In the genomic region with DNA sequence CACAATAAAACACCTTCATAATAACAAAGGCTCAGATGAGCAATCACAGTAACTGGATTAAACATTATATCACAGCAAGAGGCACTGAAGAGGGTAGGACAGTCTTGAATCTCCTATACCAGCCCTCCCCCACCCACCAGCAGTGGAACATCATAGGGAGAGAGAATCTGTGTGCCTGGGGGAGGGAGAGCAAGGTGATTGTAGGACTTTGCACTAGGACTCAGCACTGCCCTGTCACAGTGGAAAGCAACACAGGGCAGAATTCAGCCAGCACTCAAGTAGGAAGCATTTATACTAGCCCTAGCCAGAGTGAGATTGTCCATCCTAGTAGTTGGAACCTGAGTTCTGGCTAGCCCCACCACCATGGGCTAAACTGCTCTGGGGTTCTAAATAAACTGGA, we compare ENCODE assay signal across 21 cellular contexts.
DNase-seq lines count a peak whose midpoint lies in the region; ATAC-seq and TF ChIP-seq lines count a peak whose summit lies in the region.
"Had no signal": no experiment of that assay in that cellular context is flagged by ENCODE, and none has a peak within 500 bp of the region (broad histone marks: within the 10 kb centered on the region; RNA-seq: fewer than 3 reads in every experiment).

No MANE protein-coding gene starts in this region.

- DNase-seq in hepatocyte (ENCODE audit: low spot score) (peak; percentile 11), left lobe of liver (ENCODE audit: low spot score) (peak; percentile 73), right lobe of liver (peak; percentile 19 to 68 (median 55)), middle frontal gyrus (ENCODE audit: extremely low spot score, low spot score) (no peak)
- no peak for DNase-seq in activated CD4-positive, CD25-positive, alpha-beta regulatory T cell (lab: John Stamatoyannopoulos, UW)
- DNase-seq: 8988T; ACHN; AML-193; BE2C; CD4-positive, alpha-beta T cell; CD8-positive, alpha-beta memory T cell; DMS 273 treated with DMSO at 0.1 percent for 48 hours; DMS79; EL; GDM1; H7; HCEC 1CT had no signal

- no peak overlapping the region for H2AFZ ChIP-seq in hepatocyte

- no peaks in the 10 kb centered on the region for H3K79me2 ChIP-seq in hepatocyte

- no peak for TF ChIP-seq CTCF in hepatocyte (IDR thresholded peaks at IDR 0.05; ENCODE audit: poor library complexity)
- TF ChIP-seq CTCF in right lobe of liver (IDR thresholded peaks at IDR 0.05): no peak

- no peaks in the 10 kb centered on the region for H3K9me2 ChIP-seq in hepatocyte (replicated peaks; ENCODE audit: insufficient read depth)

- H3K27ac ChIP-seq in hepatocyte (no peak overlapping the region), right lobe of liver (peak overlapping the region in 2 of 3 donors; percentile 51 to 57)
- H3K27ac ChIP-seq: A549; BLaER1 treated with 17β-estradiol and CSF1 and Interleukin-3, amounts not matched to agents 10 nM and 100 nM had no signal

- TF ChIP-seq POLR2A in right lobe of liver (IDR thresholded peaks at IDR 0.05): no peak

- H3K4me1 ChIP-seq in hepatocyte (ENCODE audit: insufficient read depth) (no peaks in the 10 kb centered on the region), right lobe of liver (peaks cover 0 to 11% (median 4%) of the 10 kb centered on the region in 4 donors)
- H3K4me1 ChIP-seq: A549; BE2C; BLaER1 treated with 17β-estradiol and CSF1 and Interleukin-3, amounts not matched to agents 10 nM and 100 nM had no signal

- peak; percentile 88 for ATAC-seq in left lobe of liver
- ATAC-seq in right lobe of liver: peak; percentile 85 to 93 (median 86)
- no peak for ATAC-seq in GM18870 (IDR thresholded peaks at IDR 0.05; ENCODE audit: unreplicated experiment)
- ATAC-seq: A549, GM12878 had no signal

- H3K4me2 ChIP-seq in hepatocyte: no peak overlapping the region
- H3K4me2 ChIP-seq: A549; BLaER1 treated with 17β-estradiol and CSF1 and Interleukin-3, amounts not matched to agents 10 nM and 100 nM had no signal

- no peaks in the 10 kb centered on the region for H4K20me1 ChIP-seq in hepatocyte (ENCODE audit: insufficient read depth, poor library complexity, severe bottlenecking)
- H4K20me1 ChIP-seq: BLaER1 treated with 17β-estradiol and CSF1 and Interleukin-3, amounts not matched to agents 10 nM and 100 nM had no signal

- H3K9me3 ChIP-seq in hepatocyte (ENCODE audit: low read depth) (no peaks in the 10 kb centered on the region), right lobe of liver (no peaks in the 10 kb centered on the region)
- H3K9me3 ChIP-seq: BE2C; BLaER1 treated with 17β-estradiol and CSF1 and Interleukin-3, amounts not matched to agents 10 nM and 100 nM had no signal

- H3K4me3 ChIP-seq in hepatocyte: no peak overlapping the region
- H3K4me3 ChIP-seq in right lobe of liver: no peak overlapping the region
- H3K4me3 ChIP-seq: A549; BLaER1 treated with 17β-estradiol and CSF1 and Interleukin-3, amounts not matched to agents 10 nM and 100 nM; GM12878 had no signal

- no peaks in the 10 kb centered on the region for H3K36me3 ChIP-seq in hepatocyte (replicated peaks; ENCODE audit: insufficient read depth, low read depth)
- H3K36me3 ChIP-seq in right lobe of liver: no peaks in the 10 kb centered on the region
- H3K36me3 ChIP-seq: BE2C; BLaER1 treated with 17β-estradiol and CSF1 and Interleukin-3, amounts not matched to agents 10 nM and 100 nM had no signal

- intact Hi-C loops in right lobe of liver (cut with DNase I): no loop called here

- H3K27me3 ChIP-seq in hepatocyte: no peaks in the 10 kb centered on the region
- H3K27me3 ChIP-seq in right lobe of liver: no peaks in the 10 kb centered on the region
- H3K27me3 ChIP-seq: BE2C; BLaER1 treated with 17β-estradiol and CSF1 and Interleukin-3, amounts not matched to agents 10 nM and 100 nM had no signal

Comparison
In these comparisons a context has a peak if more than half of its experiments do, and no peak if none do; other contexts are left out.
1. DNase-seq: peak in hepatocyte (single experiment), left lobe of liver (single experiment) and right lobe of liver (3 of 3); none in activated CD4-positive, CD25-positive, alpha-beta regulatory T cell (0 of 4) and middle frontal gyrus (single experiment).